In the genomic region with DNA sequence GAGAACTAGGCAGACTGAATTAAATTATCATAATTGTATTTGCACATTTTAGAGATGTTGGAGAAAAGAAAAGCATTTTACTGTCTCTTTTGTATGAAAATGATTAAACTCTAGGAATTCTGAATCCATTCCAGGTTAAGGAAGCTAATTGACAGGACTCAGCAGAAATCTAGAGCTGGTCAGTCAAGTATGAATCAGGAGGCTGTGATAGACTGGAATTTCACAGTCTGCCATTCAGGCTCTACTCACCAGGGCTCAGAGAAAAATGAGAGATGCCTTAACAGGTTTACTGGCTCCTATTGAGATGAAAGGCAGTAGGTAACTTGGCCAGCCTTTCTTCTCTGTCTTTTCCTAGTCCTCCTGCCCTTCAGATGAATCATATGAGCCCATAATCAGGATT, we compare ENCODE assay signal across 17 cellular contexts.
A peak's percentile ranks its signal among the peaks of the same experiment; 100 is the strongest.
DNase-seq lines count a peak whose midpoint lies in the region; ATAC-seq, FAIRE-seq and TF ChIP-seq lines count a peak whose summit lies in the region.
"Had no signal": no experiment of that assay in that cellular context is flagged by ENCODE, and none has a peak within 500 bp of the region (broad histone marks: within the 10 kb centered on the region; RNA-seq: fewer than 3 reads in every experiment).

No MANE protein-coding gene starts in this region.

- no peaks in the 10 kb centered on the region for H3K79me2 ChIP-seq in mesendoderm (ENCODE audit: control insufficient read depth, insufficient read depth, low read length)

- H3K27ac ChIP-seq in mesendoderm (ENCODE audit: low read depth, low read length): no peak overlapping the region
- H3K27ac ChIP-seq: A549, C4-2B had no signal

- H3K9ac ChIP-seq in mesendoderm (ENCODE audit: low read length): no peak overlapping the region

- H3K36me3 ChIP-seq in bronchial epithelial cell (ENCODE audit: control insufficient read depth, insufficient read depth, low read length): no peaks in the 10 kb centered on the region
- H3K36me3 ChIP-seq in mesendoderm (ENCODE audit: control insufficient read depth, insufficient read depth, low read length): no peaks in the 10 kb centered on the region
- no peaks in the 10 kb centered on the region for H3K36me3 ChIP-seq in mucosa of descending colon (ENCODE audit: low read depth)

- no peaks in the 10 kb centered on the region for H3K4me1 ChIP-seq in mesendoderm (ENCODE audit: control insufficient read depth, low read depth, low read length)
- no peaks in the 10 kb centered on the region for H3K4me1 ChIP-seq in mucosa of descending colon (ENCODE audit: low read depth)
- H3K4me1 ChIP-seq: A549, Caco-2 had no signal

- no peak overlapping the region for H3K4ac ChIP-seq in mesendoderm (ENCODE audit: low read depth, low read length)

- no peak overlapping the region for H2BK5ac ChIP-seq in mesendoderm (ENCODE audit: low read length)

- DNase-seq in bronchial epithelial cell (ENCODE audit: low read depth) (peak; percentile 37), iPS-NIHi11 (ENCODE audit: low spot score) (peak; percentile 5), mesendoderm (peak; percentile 38), cerebellar nuclear complex (lab: John Stamatoyannopoulos, UW) (no peak), mucosa of descending colon (no peak)
- DNase-seq: AML-193; Caco-2; CD4-positive, alpha-beta T cell; HCEC 1CT had no signal

- no peak for TF ChIP-seq CTCF in bronchial epithelial cell (IDR thresholded peaks at IDR 0.05; ENCODE audit: insufficient read depth, low read length, severe bottlenecking)
- TF ChIP-seq CTCF in mucosa of descending colon (IDR thresholded peaks at IDR 0.05): no peak

- H3K18ac ChIP-seq in mesendoderm (ENCODE audit: low read length): no peak overlapping the region

- no peak overlapping the region for H2AK5ac ChIP-seq in mesendoderm (ENCODE audit: low read length)

- H3K23ac ChIP-seq in mesendoderm (ENCODE audit: low read length): no peak overlapping the region

- no peak overlapping the region for H3K56ac ChIP-seq in mesendoderm (ENCODE audit: low read length)

- H3K27me3 ChIP-seq in bronchial epithelial cell (ENCODE audit: control insufficient read depth, insufficient read depth, low read length) (no peaks in the 10 kb centered on the region), mesendoderm (ENCODE audit: insufficient read depth, low read length, poor library complexity) (no peaks in the 10 kb centered on the region)

- ATAC-seq in GM18858 (IDR thresholded peaks at IDR 0.05; ENCODE audit: unreplicated experiment) (no peak), mucosa of descending colon (no peak)
- ATAC-seq: A549, GM23338 had no signal

- H2BK120ac ChIP-seq in mesendoderm (ENCODE audit: low read depth, low read length): no peak overlapping the region

- H3K79me1 ChIP-seq in mesendoderm (ENCODE audit: low read length): no peaks in the 10 kb centered on the region

- no peak overlapping the region for H4K8ac ChIP-seq in mesendoderm (ENCODE audit: low read depth, low read length)

- no peak overlapping the region for H3K4me2 ChIP-seq in mesendoderm (ENCODE audit: low read length)
- H3K4me2 ChIP-seq: A549, GM23338 had no signal

- intact Hi-C loops in mucosa of descending colon (cut with DNase I, micrococcal nuclease): no loop called here

- H3K9me3 ChIP-seq in mucosa of descending colon: peaks cover 18% of the 10 kb centered on the region
- H3K9me3 ChIP-seq: A549, Caco-2 had no signal

- FAIRE-seq in bronchial epithelial cell (lab: Jason Lieb, UNC): no peak
- FAIRE-seq: A549, D721Med, G401.6, GM12891, H54 had no signal

- H3K4me3 ChIP-seq in bronchial epithelial cell (ENCODE audit: low read depth, low read length) (no peak overlapping the region), mesendoderm (ENCODE audit: low read length) (no peak overlapping the region), mucosa of descending colon (no peak overlapping the region)
- H3K4me3 ChIP-seq: A549, GM23338 had no signal

- no peak overlapping the region for H2BK15ac ChIP-seq in mesendoderm (replicated peaks; ENCODE audit: low read depth)

- H4K5ac ChIP-seq in mesendoderm (ENCODE audit: low read length): no peak overlapping the region

Comparison
In these comparisons a context has a peak if more than half of its experiments do, and no peak if none do; other contexts are left out.
1. DNase-seq: peak in bronchial epithelial cell (single experiment), iPS-NIHi11 (single experiment) and mesendoderm (single experiment); none in cerebellar nuclear complex (0 of 2) and mucosa of descending colon (0 of 3).